19 cellular contexts compared by ENCODE assay signal in the genomic region with DNA sequence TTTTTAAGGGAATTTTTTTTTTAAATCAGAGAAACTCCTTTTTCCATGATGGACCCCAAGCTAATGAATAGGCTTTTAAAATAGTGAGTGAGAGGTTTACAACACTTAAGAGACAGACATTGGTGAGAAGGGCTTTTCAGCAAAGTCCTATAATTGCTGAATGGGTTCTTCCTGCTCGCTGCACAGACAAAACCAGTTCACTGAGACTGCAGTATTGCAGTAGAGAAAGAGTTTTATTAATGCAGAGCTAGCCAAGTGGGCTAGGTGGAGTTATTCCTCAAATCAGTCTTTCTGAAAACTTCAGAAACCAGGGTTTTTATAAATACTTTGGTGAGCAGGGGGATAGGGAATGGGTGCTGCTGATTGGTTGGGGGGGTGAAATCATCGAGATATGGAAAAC. TPM values are rescaled to one million over a fixed set of nuclear protein-coding genes. Genes with fewer than 3 reads are reported as not detected.
DNase-seq lines count a peak whose midpoint lies in the region; ATAC-seq, FAIRE-seq and TF ChIP-seq lines count a peak whose summit lies in the region.
"Had no signal": no experiment of that assay in that cellular context is flagged by ENCODE, and none has a peak within 500 bp of the region (broad histone marks: within the 10 kb centered on the region; RNA-seq: fewer than 3 reads in every experiment).

No MANE protein-coding gene starts in this region.

- H3K27ac ChIP-seq in suprapubic skin, result peak overlapping the region; percentile 76
- H3K27ac ChIP-seq: HL-60 had no signal

- H3K27me3 Mint-ChIP-seq in endothelial cell (ENCODE audit: unreplicated experiment) (peaks cover 3% of the 10 kb centered on the region), neural crest cell (ENCODE audit: low read depth) (no peaks in the 10 kb centered on the region)

- H3K9me3 ChIP-seq in suprapubic skin, result no peaks in the 10 kb centered on the region

- peaks cover 24% of the 10 kb centered on the region for H3K4me1 ChIP-seq in suprapubic skin

- H3K36me3 ChIP-seq in suprapubic skin, result no peaks in the 10 kb centered on the region

- H3K27me3 ChIP-seq in suprapubic skin, result peaks cover 13% of the 10 kb centered on the region

- H3K4me3 Mint-ChIP-seq in endothelial cell (ENCODE audit: unreplicated experiment), result peak overlapping the region; percentile 56
- peak overlapping the region; percentile 38 for H3K4me3 Mint-ChIP-seq in neural crest cell
- H3K4me3 Mint-ChIP-seq: B cell; CD4-positive, alpha-beta T cell; H9; IgD-negative memory B cell had no signal

- H3K4me3 ChIP-seq in suprapubic skin, result no peak overlapping the region

- TF ChIP-seq CTCF in endothelial cell (IDR thresholded peaks at IDR 0.05; ENCODE audit: unreplicated experiment) (no peak), neural crest cell (conservative IDR thresholded peaks at IDR 0.05) (no peak), suprapubic skin (IDR thresholded peaks at IDR 0.05) (no peak)

- no peak for TF ChIP-seq POLR2A in suprapubic skin (IDR thresholded peaks at IDR 0.05)

- H3K27ac Mint-ChIP-seq in endothelial cell (ENCODE audit: unreplicated experiment) (no peak overlapping the region), neural crest cell (ENCODE audit: unreplicated experiment) (no peak overlapping the region)
- H3K27ac Mint-ChIP-seq: B cell; CD4-positive, alpha-beta T cell; H9; IgD-negative memory B cell had no signal

- H3K36me3 Mint-ChIP-seq in endothelial cell (ENCODE audit: low read depth, unreplicated experiment), result peaks cover 4% of the 10 kb centered on the region
- peaks cover 2% of the 10 kb centered on the region for H3K36me3 Mint-ChIP-seq in neural crest cell (ENCODE audit: low read depth)

- WGBS in suprapubic skin, result 90% methylated on average over 2 of the region's 2 CpGs

- H3K9me3 Mint-ChIP-seq in endothelial cell (ENCODE audit: unreplicated experiment) (no peaks in the 10 kb centered on the region), neural crest cell (no peaks in the 10 kb centered on the region)

- FAIRE-seq in HTR-8/SVneo (lab: Jason Lieb, UNC), result peak; percentile 31

- no peak for ATAC-seq in GM21786 (IDR thresholded peaks at IDR 0.05; ENCODE audit: unreplicated experiment)
- no peak for ATAC-seq in HG02678 (IDR thresholded peaks at IDR 0.05; ENCODE audit: unreplicated experiment)
- no peak for ATAC-seq in HG02623 (IDR thresholded peaks at IDR 0.05; ENCODE audit: unreplicated experiment)
- no peak for ATAC-seq in HG03469 (IDR thresholded peaks at IDR 0.05; ENCODE audit: unreplicated experiment)

- peaks cover 12% of the 10 kb centered on the region for H3K4me1 Mint-ChIP-seq in endothelial cell (ENCODE audit: unreplicated experiment)
- peaks cover 38% of the 10 kb centered on the region for H3K4me1 Mint-ChIP-seq in neural crest cell

- no peak for TF ChIP-seq EP300 in suprapubic skin (IDR thresholded peaks at IDR 0.05)

- DNase-seq in HTR-8/SVneo (ENCODE audit: insufficient read length, low spot score), result no peak
- DNase-seq in endothelial cell (ENCODE audit: low spot score), result no peak
- DNase-seq in neural crest cell (ENCODE audit: low read depth, low spot score), result no peak
- no peak for DNase-seq in suprapubic skin (ENCODE audit: low spot score in 2 of 2)
- DNase-seq: ACHN; C1 segment of cervical spinal cord; Calu3; CD4-positive, alpha-beta T cell; DMS 273 treated with DMSO at 0.1 percent for 48 hours; GOT3; H9 had no signal

RNA-seq across cellular contexts. Expression of a gene that starts 3.2 kb away (rescaled TPM):
- total RNA-seq in endothelial cell (ENCODE audit: unreplicated experiment), result 19.4 TPM
- total RNA-seq in neural crest cell, result 11.3 and 12.7 TPM in 2 replicates
- 1 to 10 TPM; 2.6 to 8.1 (median 5.5) TPM for total RNA-seq in suprapubic skin
- total RNA-seq: B cell; CD4-positive, alpha-beta T cell had no signal

RNA-seq across cellular contexts. Expression of a gene that starts 17.0 kb away (rescaled TPM):
- total RNA-seq in endothelial cell (ENCODE audit: unreplicated experiment) (10.2 TPM), neural crest cell (19.5 and 19.8 TPM in 2 replicates), suprapubic skin (10 to 100 TPM; 15.0 to 27.0 (median 25.8) TPM)

RNA-seq across cellular contexts. Expression of a gene that starts 55.0 kb away (rescaled TPM):
- total RNA-seq in endothelial cell (ENCODE audit: unreplicated experiment) (0.90 TPM), neural crest cell (6.1 and 6.7 TPM in 2 replicates), suprapubic skin (1 to 10 TPM; 1.1 to 8.9 (median 4.2) TPM)
- total RNA-seq: A172, Calu3 had no signal
